ENCODE assay signal across 14 cellular contexts in genomic region chr14:23538049-23538718, GRCh38. TPM values are rescaled to one million over a fixed set of nuclear protein-coding genes. Genes with fewer than 3 reads are reported as not detected.
A peak's percentile ranks its signal among the peaks of the same experiment; 100 is the strongest.
DNase-seq lines count a peak whose midpoint lies in the region; ATAC-seq and TF ChIP-seq lines count a peak whose summit lies in the region.
"Had no signal": no experiment of that assay in that cellular context is flagged by ENCODE, and none has a peak within 500 bp of the region (broad histone marks: within the 10 kb centered on the region; RNA-seq: fewer than 3 reads in every experiment).

No MANE protein-coding gene starts in this region.

- in situ Hi-C loops in GM23248 (cut with MboI): no loop called here

- no peak for TF ChIP-seq CTCF in mucosa of descending colon (IDR thresholded peaks at IDR 0.05)

- ATAC-seq in mucosa of descending colon: no peak
- ATAC-seq: activated CD8-positive, alpha-beta T cell treated with anti-CD3 and anti-CD28 coated beads, Interleukin-2, amount 10 ng/mL, durations not matched to agents 7 days and 5 days had no signal

- no peak overlapping the region for H3K4me2 ChIP-seq in GM23248 (ENCODE audit: unreplicated experiment)

- no peaks in the 10 kb centered on the region for H3F3A ChIP-seq in GM23248 (ENCODE audit: insufficient read depth)

- 50 to 53% methylated on average over 10 of the region's 10 CpGs for WGBS in GM23248 (ENCODE audit: low coverage in 1 of 2, low lambda C conversion rate in 2 of 2, missing lambda C conversion rate in 2 of 2), 2 experiments

- DNase-seq in GM23248: no peak
- DNase-seq in SW 1271 (lab: John Stamatoyannopoulos, UW): no peak
- no peak for DNase-seq in DMS53 treated with DMSO at 0.1 percent for 48 hours (lab: John Stamatoyannopoulos, UW; ENCODE audit: unreplicated experiment)
- no peak for DNase-seq in mucosa of descending colon
- DNase-seq: activated CD8-positive, alpha-beta T cell treated with anti-CD3 and anti-CD28 coated beads, Interleukin-2, amount 10 ng/mL, durations not matched to agents 7 days and 5 days; activated T-cell treated with anti-CD3 and anti-CD28 coated beads, Interleukin-2, amount 50 U/mL, for 48 hours; NCI-H510A treated with DMSO at 0.1 percent for 48 hours; stimulated activated CD4-positive, alpha-beta T cell treated with anti-CD3 and anti-CD28 coated beads, Interleukin-2, amount 100 ng/mL, for 24 hours had no signal

- H3K4me1 ChIP-seq in GM23248 (ENCODE audit: insufficient read depth) (no peaks in the 10 kb centered on the region), mucosa of descending colon (ENCODE audit: low read depth) (no peaks in the 10 kb centered on the region)
- H3K4me1 ChIP-seq: breast epithelium had no signal

- H3K27ac ChIP-seq in GM23248 (no peak overlapping the region), angular gyrus (ENCODE audit: low read depth, low read length) (peak overlapping the region; percentile 24), layer of hippocampus (ENCODE audit: low read depth, low read length) (peak overlapping the region; percentile 16)
- H3K27ac ChIP-seq: breast epithelium, C4-2B had no signal

- H3K9me3 ChIP-seq in GM23248 (ENCODE audit: low read depth) (no peaks in the 10 kb centered on the region), mucosa of descending colon (no peaks in the 10 kb centered on the region)
- H3K9me3 ChIP-seq: breast epithelium had no signal

- H3K9ac ChIP-seq in GM23248: no peak overlapping the region

- intact Hi-C loops in mucosa of descending colon (cut with DNase I, micrococcal nuclease): loop anchor here in 1 of 2 donors (10.0 kb wide), 1 partner anchor 53 kb away; no protein-coding TSS in a partner anchor

- no peaks in the 10 kb centered on the region for H3K79me2 ChIP-seq in GM23248 (ENCODE audit: insufficient read depth)

- H3K9me2 ChIP-seq in GM23248 (ENCODE audit: insufficient read depth): no peaks in the 10 kb centered on the region

- H3K27me3 ChIP-seq in GM23248 (replicated peaks; ENCODE audit: insufficient read depth): no peaks in the 10 kb centered on the region
- H3K27me3 ChIP-seq in layer of hippocampus (ENCODE audit: control insufficient read depth, insufficient read depth, low read length): no peaks in the 10 kb centered on the region
- H3K27me3 ChIP-seq: breast epithelium had no signal

- H3K36me3 ChIP-seq in GM23248 (ENCODE audit: low read depth) (no peaks in the 10 kb centered on the region), mucosa of descending colon (ENCODE audit: low read depth) (no peaks in the 10 kb centered on the region)
- H3K36me3 ChIP-seq: breast epithelium had no signal

- H3K4me3 ChIP-seq in GM23248: no peak overlapping the region
- H3K4me3 ChIP-seq in mucosa of descending colon: no peak overlapping the region
- H3K4me3 ChIP-seq: breast epithelium had no signal

- 0 out of 2 replicates have a peak overlapping the region, but pooled peaks have one; percentile 65 for H2AFZ ChIP-seq in GM23248

- H4K20me1 ChIP-seq in GM23248 (ENCODE audit: insufficient read depth): no peaks in the 10 kb centered on the region

RNA-seq across cellular contexts. Expression of gene ZFHX2, which starts 13.4 kb away (rescaled TPM):
- total RNA-seq in GM23248 (2014; rRNA removed; shearing (Covaris generic)): under 0.01 TPM in 1 of 2 replicates, not detected in the other
- polyA plus RNA-seq in GM23248 (2016; fragmentation: Nextera tagmentation; extraction: Ambion mirVana): 0.14 and 0.49 TPM in 2 replicates
- 1 to 10 TPM in 2 of 3 donors, under 1 TPM in 1; 0.92 to 3.2 (median 1.6) TPM for total RNA-seq in mucosa of descending colon

RNA-seq across cellular contexts. Expression of gene THTPA, which starts 17.9 kb away (rescaled TPM):
- 21.0 and 33.8 TPM in 2 replicates for total RNA-seq in GM23248 (2014; rRNA removed; shearing (Covaris generic))
- 9.3 and 10.0 TPM in 2 replicates for polyA plus RNA-seq in GM23248 (2016; fragmentation: Nextera tagmentation; extraction: Ambion mirVana)
- 10 to 100 TPM; 16.8 to 17.4 (median 17.4) TPM for total RNA-seq in mucosa of descending colon

RNA-seq across cellular contexts. Expression of gene AP1G2, which starts 29.4 kb away (rescaled TPM):
- 3.9 and 13.7 TPM in 2 replicates for total RNA-seq in GM23248 (2014; rRNA removed; shearing (Covaris generic))
- polyA plus RNA-seq in GM23248 (2016; fragmentation: Nextera tagmentation; extraction: Ambion mirVana): 9.6 and 10.2 TPM in 2 replicates
- 100 to 1,000 TPM in 2 of 3 donors, 10 to 100 TPM in 1; 95.4 to 271 (median 122) TPM for total RNA-seq in mucosa of descending colon

RNA-seq across cellular contexts. Expression of gene JPH4, which starts 40.4 kb away (rescaled TPM):
- not detected in 2 replicates for total RNA-seq in GM23248 (2014; rRNA removed; shearing (Covaris generic))
- 0.05 TPM in 1 of 2 replicates, not detected in the other for polyA plus RNA-seq in GM23248 (2016; fragmentation: Nextera tagmentation; extraction: Ambion mirVana)
- 1 to 10 TPM in 1 of 3 donors, under 1 TPM in 2; 0.26 to 3.7 (median 0.87) TPM for total RNA-seq in mucosa of descending colon
- total RNA-seq: A673; activated CD8-positive, alpha-beta T cell treated with anti-CD3 and anti-CD28 coated beads, Interleukin-2, amount 10 ng/mL, durations not matched to agents 7 days and 5 days; dermis blood vessel endothelial cell had no signal
